ENCODE assay signal across 9 cellular contexts in the genomic region with DNA sequence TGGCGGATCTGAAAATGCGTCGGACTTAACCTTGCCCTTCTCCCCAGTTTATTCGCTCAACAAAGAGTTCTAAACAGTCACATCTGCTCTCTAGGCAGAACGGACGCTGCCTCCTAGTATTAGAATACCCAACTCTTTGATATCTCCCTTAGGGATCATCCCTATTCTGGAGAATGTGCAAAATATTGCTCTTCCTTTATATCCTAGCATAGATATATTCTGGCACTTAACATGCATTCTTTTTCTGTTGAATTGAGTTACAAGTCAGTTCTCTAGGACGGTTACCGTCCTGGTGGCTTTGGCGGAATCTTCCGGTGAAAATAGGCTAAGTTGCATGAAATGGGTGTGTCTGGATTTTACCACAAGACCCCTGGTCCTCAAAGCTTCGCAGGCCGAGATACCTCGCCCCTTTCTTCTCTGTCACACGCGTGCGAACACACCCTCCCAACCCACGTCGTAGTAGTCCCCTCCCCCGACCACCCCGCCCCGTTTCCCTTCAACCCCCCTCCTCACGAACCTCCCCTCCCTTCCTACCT. TPM values are rescaled to one million over a fixed set of nuclear protein-coding genes. Genes with fewer than 3 reads are reported as not detected.
DNase-seq lines count a peak whose midpoint lies in the region; ATAC-seq and TF ChIP-seq lines count a peak whose summit lies in the region.
"Had no signal": no experiment of that assay in that cellular context is flagged by ENCODE, and none has a peak within 500 bp of the region (broad histone marks: within the 10 kb centered on the region; RNA-seq: fewer than 3 reads in every experiment).

No MANE protein-coding gene starts in this region.

- no peak overlapping the region for H3K27ac ChIP-seq in suprapubic skin

- H3K4me3 Mint-ChIP-seq in activated CD4-positive, alpha-beta T cell treated with anti-CD3 and anti-CD28 coated beads, Interleukin-2, amount 10 ng/mL, durations not matched to agents 24 days and 14 days: peak overlapping the region; percentile 58
- peak overlapping the region; percentile 56 for H3K4me3 Mint-ChIP-seq in activated T-helper 17 cell treated with anti-CD3 and anti-CD28 coated beads, Interleukin-2, amount 50 U/mL, for 72 hours

- H3K9me3 ChIP-seq in iPS-18c (ENCODE audit: control insufficient read depth, insufficient read depth, low read length): no peaks in the 10 kb centered on the region
- no peaks in the 10 kb centered on the region for H3K9me3 ChIP-seq in suprapubic skin
- H3K9me3 ChIP-seq: adrenal gland had no signal

- H3K36me3 ChIP-seq in suprapubic skin: no peaks in the 10 kb centered on the region
- H3K36me3 ChIP-seq: adrenal gland had no signal

- H3K9me3 Mint-ChIP-seq in activated CD4-positive, alpha-beta T cell treated with anti-CD3 and anti-CD28 coated beads, Interleukin-2, amount 10 ng/mL, durations not matched to agents 24 days and 14 days: peaks cover 6% of the 10 kb centered on the region
- H3K9me3 Mint-ChIP-seq in activated T-helper 17 cell treated with anti-CD3 and anti-CD28 coated beads, Interleukin-2, amount 50 U/mL, for 72 hours: no peaks in the 10 kb centered on the region

- no peak for TF ChIP-seq CTCF in suprapubic skin (IDR thresholded peaks at IDR 0.05)

- peaks cover 26% of the 10 kb centered on the region for H3K27me3 ChIP-seq in suprapubic skin
- H3K27me3 ChIP-seq: adrenal gland had no signal

- no peak for TF ChIP-seq POLR2A in suprapubic skin (IDR thresholded peaks at IDR 0.05)

- peaks cover 6% of the 10 kb centered on the region for H3K4me1 Mint-ChIP-seq in activated CD4-positive, alpha-beta T cell treated with anti-CD3 and anti-CD28 coated beads, Interleukin-2, amount 10 ng/mL, durations not matched to agents 24 days and 14 days
- no peaks in the 10 kb centered on the region for H3K4me1 Mint-ChIP-seq in activated T-helper 17 cell treated with anti-CD3 and anti-CD28 coated beads, Interleukin-2, amount 50 U/mL, for 72 hours

- no peak for ATAC-seq in activated T-helper 17 cell treated with anti-CD3 and anti-CD28 coated beads, Interleukin-2, amount 50 U/mL, for 72 hours (replicated peaks)

- DNase-seq in activated CD4-positive, alpha-beta T cell treated with anti-CD3 and anti-CD28 coated beads, Interleukin-2, amount 10 ng/mL, durations not matched to agents 24 days and 14 days: no peak
- DNase-seq in activated CD4-positive, alpha-beta T cell treated with anti-CD3 and anti-CD28 coated beads for 1 hour: no peak
- DNase-seq in suprapubic skin (ENCODE audit: low spot score in 2 of 2) (no peak), MV-4-11 (lab: John Stamatoyannopoulos, UW) (no peak), islet precursor cell (no peak), DMS153 (lab: John Stamatoyannopoulos, UW) (no peak)

- no peak overlapping the region for H3K27ac Mint-ChIP-seq in activated CD4-positive, alpha-beta T cell treated with anti-CD3 and anti-CD28 coated beads, Interleukin-2, amount 10 ng/mL, durations not matched to agents 24 days and 14 days
- H3K27ac Mint-ChIP-seq in activated T-helper 17 cell treated with anti-CD3 and anti-CD28 coated beads, Interleukin-2, amount 50 U/mL, for 72 hours: no peak overlapping the region

- no peaks in the 10 kb centered on the region for H3K36me3 Mint-ChIP-seq in activated CD4-positive, alpha-beta T cell treated with anti-CD3 and anti-CD28 coated beads, Interleukin-2, amount 10 ng/mL, durations not matched to agents 24 days and 14 days (ENCODE audit: low read depth)
- no peaks in the 10 kb centered on the region for H3K36me3 Mint-ChIP-seq in activated T-helper 17 cell treated with anti-CD3 and anti-CD28 coated beads, Interleukin-2, amount 50 U/mL, for 72 hours (ENCODE audit: low read depth)

- intact Hi-C loops in activated CD4-positive, alpha-beta T cell treated with anti-CD3 and anti-CD28 coated beads, Interleukin-2, amount 10 ng/mL, durations not matched to agents 24 days and 14 days (cut with micrococcal nuclease): no loop called here

- peaks cover 17% of the 10 kb centered on the region for H3K4me1 ChIP-seq in suprapubic skin
- H3K4me1 ChIP-seq: adrenal gland had no signal

- H3K4me3 ChIP-seq in iPS-18c (ENCODE audit: insufficient read depth, low read depth, low read length) (peak overlapping the region; percentile 66), suprapubic skin (peak overlapping the region; percentile 54)

- H3K27me3 Mint-ChIP-seq in activated CD4-positive, alpha-beta T cell treated with anti-CD3 and anti-CD28 coated beads, Interleukin-2, amount 10 ng/mL, durations not matched to agents 24 days and 14 days: peaks cover 38% of the 10 kb centered on the region
- H3K27me3 Mint-ChIP-seq in activated T-helper 17 cell treated with anti-CD3 and anti-CD28 coated beads, Interleukin-2, amount 50 U/mL, for 72 hours: peaks cover 41% of the 10 kb centered on the region

- 13% methylated on average over 22 of the region's 22 CpGs for WGBS in suprapubic skin

- no peak for TF ChIP-seq EP300 in suprapubic skin (IDR thresholded peaks at IDR 0.05)

RNA-seq across cellular contexts. Expression of gene DNAJC6, which starts 0.5 kb away (rescaled TPM):
- 2.8 and 4.0 TPM in 2 replicates for total RNA-seq in activated CD4-positive, alpha-beta T cell treated with anti-CD3 and anti-CD28 coated beads, Interleukin-2, amount 10 ng/mL, durations not matched to agents 24 days and 14 days
- 10 to 100 TPM in 1 of 2 donors, 1 to 10 TPM in 1; 6.0 to 10.4 TPM for total RNA-seq in activated T-helper 17 cell treated with anti-CD3 and anti-CD28 coated beads, Interleukin-2, amount 50 U/mL, for 72 hours
- 1 to 10 TPM; 1.7 to 3.8 (median 3.5) TPM for total RNA-seq in suprapubic skin
